In the genomic region with DNA sequence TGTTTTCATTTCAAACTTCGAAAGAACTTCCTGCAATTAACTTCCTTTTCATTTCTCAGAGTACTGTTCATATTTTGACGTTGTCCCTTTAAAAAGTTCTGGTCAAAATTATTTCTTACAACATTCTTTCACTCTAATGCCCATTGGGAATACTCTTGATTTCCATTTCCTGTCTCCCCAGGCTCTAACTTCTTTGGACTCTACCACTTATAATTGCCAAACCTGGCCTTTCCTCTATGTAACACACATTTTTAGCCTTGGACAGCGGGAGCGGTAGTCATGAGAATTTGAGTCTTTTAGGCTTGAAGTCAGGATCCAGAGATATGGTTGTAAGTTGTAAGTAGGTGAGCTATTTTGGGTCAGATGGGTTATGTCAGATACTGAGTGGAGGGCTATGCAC, we compare ENCODE assay signal across 19 cellular contexts.
DNase-seq lines count a peak whose midpoint lies in the region; ATAC-seq and TF ChIP-seq lines count a peak whose summit lies in the region.
"Had no signal": no experiment of that assay in that cellular context is flagged by ENCODE, and none has a peak within 500 bp of the region (broad histone marks: within the 10 kb centered on the region; RNA-seq: fewer than 3 reads in every experiment).

No MANE protein-coding gene starts in this region.

- no peak for DNase-seq in adipocyte (ENCODE audit: low read depth)
- peak; percentile 47 for DNase-seq in fibroblast of mammary gland (ENCODE audit: low read depth)
- no peak for DNase-seq in right cardiac atrium
- DNase-seq in islet precursor cell = no peak
- no peak for DNase-seq in brain microvascular endothelial cell
- DNase-seq: ACHN, DMS79 treated with DMSO at 0.1 percent for 48 hours, H7, IMR-90, NCI-H1417, NCI-H187 treated with DMSO at 0.1 percent for 48 hours, NCI-H345, NCI-H524 treated with DMSO at 0.1 percent for 48 hours, PC-3, RPMI8226, SJCRH30 had no signal

- ATAC-seq in right cardiac atrium = peak; percentile 70 to 75
- ATAC-seq in GM19035 (IDR thresholded peaks at IDR 0.05; ENCODE audit: unreplicated experiment) = no peak
- ATAC-seq: PC-3 had no signal

- H3K4me1 ChIP-seq in adipocyte (ENCODE audit: control insufficient read depth, insufficient read depth, low read length) = peaks cover 44% of the 10 kb centered on the region
- H3K4me1 ChIP-seq in right cardiac atrium (ENCODE audit: control insufficient read depth, insufficient read depth, low read length) = peaks cover 2% of the 10 kb centered on the region
- H3K4me1 ChIP-seq in subcutaneous abdominal adipose tissue (ENCODE audit: control insufficient read depth in 5 of 5, insufficient read depth in 5 of 5, low read length in 5 of 5) = peaks cover 0 to 24% (median 11%) of the 10 kb centered on the region in 5 donors
- H3K4me1 ChIP-seq: SJCRH30 had no signal

- H3K27ac ChIP-seq in right cardiac atrium (ENCODE audit: low read length) (no peak overlapping the region), subcutaneous abdominal adipose tissue (ENCODE audit: low read depth, low read length) (peak overlapping the region; percentile 5), brain microvascular endothelial cell (no peak overlapping the region)
- H3K27ac ChIP-seq: C4-2B, SJCRH30 had no signal

- peak overlapping the region; percentile 68 for H3K4me3 ChIP-seq in adipocyte (ENCODE audit: low read length)
- H3K4me3 ChIP-seq in fibroblast of mammary gland (ENCODE audit: control insufficient read depth, low read depth, low read length) = no peak overlapping the region
- H3K4me3 ChIP-seq in right cardiac atrium (ENCODE audit: low read length) = no peak overlapping the region
- H3K4me3 ChIP-seq in subcutaneous abdominal adipose tissue (ENCODE audit: low read depth in 1 of 5, low read length in 5 of 5) = peak overlapping the region in 3 of 5 donors; percentile 0 to 41 (median 18)
- H3K4me3 ChIP-seq in brain microvascular endothelial cell (ENCODE audit: low read depth, low read length) = no peak overlapping the region
- H3K4me3 ChIP-seq: SJCRH30 had no signal

- H3K27me3 ChIP-seq in adipocyte (replicated peaks; ENCODE audit: control insufficient read depth, insufficient read depth, low read length) (no peaks in the 10 kb centered on the region), right cardiac atrium (ENCODE audit: control insufficient read depth, insufficient read depth) (no peaks in the 10 kb centered on the region), subcutaneous abdominal adipose tissue (ENCODE audit: control insufficient read depth in 5 of 5, insufficient read depth in 4 of 5, low read length in 5 of 5) (no peaks in the 10 kb centered on the region), brain microvascular endothelial cell (replicated peaks) (no peaks in the 10 kb centered on the region)
- H3K27me3 ChIP-seq: SJCRH30 had no signal

- in situ Hi-C loops in brain microvascular endothelial cell (cut with HindIII; ENCODE audit: low pct_ligation_motif_present, low sequenced_read_pairs) = no loop called here

- intact Hi-C loops in right cardiac atrium (cut with DNase I) = no loop called here

- H3K36me3 ChIP-seq in adipocyte (ENCODE audit: control insufficient read depth, insufficient read depth, low read length, severe bottlenecking) = no peaks in the 10 kb centered on the region
- H3K36me3 ChIP-seq in subcutaneous abdominal adipose tissue (ENCODE audit: control insufficient read depth in 5 of 5, insufficient read depth in 5 of 5, low read length in 5 of 5) = no peaks in the 10 kb centered on the region
- H3K36me3 ChIP-seq in brain microvascular endothelial cell (replicated peaks) = no peaks in the 10 kb centered on the region
- H3K36me3 ChIP-seq: SJCRH30 had no signal

- H3K9me3 ChIP-seq in adipocyte (ENCODE audit: control insufficient read depth, low read length) (peaks cover 13% of the 10 kb centered on the region), right cardiac atrium (ENCODE audit: control insufficient read depth, low read length) (no peaks in the 10 kb centered on the region), subcutaneous abdominal adipose tissue (ENCODE audit: control insufficient read depth in 5 of 5, low read length in 5 of 5) (peaks cover 0 to 15% (median 8%) of the 10 kb centered on the region in 5 donors)
- H3K9me3 ChIP-seq: SJCRH30 had no signal

- peak overlapping the region; percentile 45 for H3K9ac ChIP-seq in adipocyte (ENCODE audit: low read length)
- H3K9ac ChIP-seq in subcutaneous abdominal adipose tissue (ENCODE audit: low read length in 5 of 5) = no peak overlapping the region

- 47% methylated on average over 4 of the region's 4 CpGs for WGBS in right cardiac atrium

- TF ChIP-seq CTCF in fibroblast of mammary gland (conservative IDR thresholded peaks at IDR 0.05; ENCODE audit: control insufficient read depth, insufficient read depth, low read depth, low read length) (no peak), brain microvascular endothelial cell (IDR thresholded peaks at IDR 0.05; ENCODE audit: low read depth, low read length, missing control alignments) (no peak)

Comparison
In these comparisons a context has a peak if more than half of its experiments do, and no peak if none do; other contexts are left out.
1. H3K4me3 ChIP-seq: peak in adipocyte (single experiment) and subcutaneous abdominal adipose tissue (3 of 5); none in fibroblast of mammary gland (single experiment), right cardiac atrium (single experiment) and brain microvascular endothelial cell (single experiment).